In the genomic region with DNA sequence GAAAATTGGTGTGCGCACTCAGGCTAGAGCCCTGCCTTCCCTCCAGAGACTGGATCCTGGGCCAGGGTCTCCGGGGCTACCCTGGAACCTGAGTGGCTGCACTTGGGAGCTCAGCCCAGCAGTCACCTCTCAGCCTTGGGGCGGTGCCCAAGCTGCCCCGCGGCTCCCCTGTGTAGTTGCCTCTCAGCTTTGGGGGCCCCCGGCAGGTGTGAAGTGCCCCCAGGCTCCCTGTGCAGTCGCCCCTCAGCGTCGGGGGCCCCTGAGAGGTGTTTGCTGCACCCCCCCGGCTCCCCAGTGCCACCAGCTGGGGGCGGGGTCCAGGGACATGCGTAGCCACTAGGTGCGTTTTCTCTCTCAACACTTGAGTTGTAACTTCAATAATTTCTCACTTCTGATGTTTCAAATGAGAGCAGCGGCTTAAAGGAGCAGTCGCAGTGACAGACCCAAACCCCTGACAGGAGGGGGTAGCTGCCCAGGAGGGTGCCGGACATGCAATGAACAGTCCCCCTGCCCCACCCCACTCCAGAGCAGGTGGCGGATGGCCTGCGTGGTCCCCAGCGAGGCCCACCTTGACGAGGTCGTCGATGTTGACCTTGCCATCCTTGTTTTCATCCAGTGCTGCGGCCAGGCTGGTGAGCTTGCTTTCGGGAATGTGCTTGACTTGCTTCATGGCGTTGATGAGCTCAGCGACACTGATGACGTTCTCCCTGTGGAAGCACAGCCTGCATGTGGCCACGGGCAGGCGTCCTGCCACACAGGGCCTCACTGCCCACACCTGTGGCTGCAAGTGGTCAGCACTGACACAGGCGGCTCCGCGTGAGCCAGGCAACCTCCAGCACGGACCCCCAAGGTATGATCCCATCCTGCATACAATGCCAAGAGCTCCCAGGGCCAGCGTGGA, we compare ENCODE assay signal across 13 cellular contexts. TPM values are rescaled to one million over a fixed set of nuclear protein-coding genes. Genes with fewer than 3 reads are reported as not detected.
DNase-seq lines count a peak whose midpoint lies in the region; ATAC-seq, FAIRE-seq and TF ChIP-seq lines count a peak whose summit lies in the region.
"Had no signal": no experiment of that assay in that cellular context is flagged by ENCODE, and none has a peak within 500 bp of the region (broad histone marks: within the 10 kb centered on the region; RNA-seq: fewer than 3 reads in every experiment).

No MANE protein-coding gene starts in this region.

- H3K79me2 ChIP-seq in H9 (ENCODE audit: insufficient read depth, low read length) (no peaks in the 10 kb centered on the region), HepG2 (ENCODE audit: insufficient read depth, low read length) (no peaks in the 10 kb centered on the region)

- no peak overlapping the region for H4K91ac ChIP-seq in H9 (ENCODE audit: insufficient read length, low read depth, low read length)

- in situ Hi-C loops in HepG2 (cut with HindIII; ENCODE audit: extremely low pct_ligation_motif_present, low pct_unique_long_range_greater_than_20kb): no loop called here

- H3K36me3 ChIP-seq in RWPE2 (ENCODE audit: low read depth) (peaks cover 62% of the 10 kb centered on the region), HepG2 (replicated peaks in 1 of 2; ENCODE audit: control insufficient read depth in 1 of 2, insufficient read depth in 2 of 2, low read length in 2 of 2) (peaks cover 20 to 58% of the 10 kb centered on the region in 2 experiments)

- POLR2A ChIA-PET in HepG2 (lab: Yijun Ruan, JAX): no interaction called here

- H3K79me1 ChIP-seq in H9 (ENCODE audit: insufficient read depth, low read depth, low read length, poor library complexity, severe bottlenecking): no peaks in the 10 kb centered on the region

- intact Hi-C loops in HepG2 (cut with micrococcal nuclease; ENCODE audit: unreplicated experiment) (no loop called here), head of caudate nucleus (cut with DNase I) (no loop called here)

- peak overlapping the region in 2 of 3 experiments; percentile 68 to 85; a peak in 2 of 7 replicates for H3K27ac Mint-ChIP-seq in H9
- H3K27ac Mint-ChIP-seq: CD8-positive, alpha-beta memory T cell had no signal

- CTCF ChIA-PET in HepG2 (lab: Yijun Ruan, JAX; ENCODE audit: low intra/inter-chr PET ratio, low total read pairs): interaction anchor here (1.3 kb wide), 1 partner anchor 8 kb away, joined by 3 read pairs; no protein-coding TSS in a partner anchor

- H3K9ac ChIP-seq in H9 (ENCODE audit: extremely low read depth, insufficient read length, low read length) (no peak overlapping the region), HepG2 (ENCODE audit: insufficient read depth, low read depth, low read length) (no peak overlapping the region)

- H3K27me3 Mint-ChIP-seq in H9 (ENCODE audit: low read depth): no peaks in the 10 kb centered on the region
- H3K27me3 Mint-ChIP-seq: CD8-positive, alpha-beta memory T cell had no signal

- H3K27me3 ChIP-seq in H9 (ENCODE audit: insufficient read depth, low read length) (no peaks in the 10 kb centered on the region), RWPE2 (ENCODE audit: insufficient read depth, poor library complexity, severe bottlenecking) (no peaks in the 10 kb centered on the region), HepG2 (ENCODE audit: control insufficient read depth in 1 of 2, insufficient read depth in 2 of 2, low read length in 2 of 2) (no peaks in the 10 kb centered on the region)
- H3K27me3 ChIP-seq: BE2C had no signal

- H3K4me3 ChIP-seq in RWPE2 (ENCODE audit: severe bottlenecking) (no peak overlapping the region), HepG2 (replicated peaks in 1 of 3; ENCODE audit: insufficient read depth in 1 of 3, low read depth in 2 of 3, low read length in 3 of 3) (no peak overlapping the region)
- H3K4me3 ChIP-seq: A549 had no signal

- peaks cover 13 to 58% (median 49%) of the 10 kb centered on the region in 3 experiments; a peak in 6 of 7 replicates for H3K36me3 Mint-ChIP-seq in H9 (ENCODE audit: insufficient read depth in 1 of 3, low read depth in 3 of 3)

- no peak overlapping the region for H3K23ac ChIP-seq in H9 (ENCODE audit: insufficient read length, low read depth, low read length)

- TF ChIP-seq POLR2A in HepG2 (IDR thresholded peaks at IDR 0.05; ENCODE audit: insufficient read depth in 1 of 2, low read depth in 2 of 2, low read length in 2 of 2) (no peak), GM12892 (IDR thresholded peaks at IDR 0.05; ENCODE audit: low read depth, low read length) (no peak)

- H3K27ac ChIP-seq in H9 (ENCODE audit: insufficient read length, low read depth, low read length): no peak overlapping the region
- no peak overlapping the region for H3K27ac ChIP-seq in RWPE2 (ENCODE audit: poor library complexity, severe bottlenecking)
- H3K27ac ChIP-seq in HepG2 (ENCODE audit: extremely low read length, insufficient read depth, low read length): no peak overlapping the region
- H3K27ac ChIP-seq: A549 had no signal

- no peak for FAIRE-seq in HepG2 (lab: Jason Lieb, UNC)
- no peak for FAIRE-seq in GM12892 (lab: Jason Lieb, UNC)
- FAIRE-seq: A549 had no signal

- no peak overlapping the region for H2AK5ac ChIP-seq in H9 (ENCODE audit: insufficient read length, low read length)

- no peak overlapping the region for H3T11ph ChIP-seq in H9 (ENCODE audit: low read length)

- no CpG with 5 or more reads among the region's 34 CpGs for WGBS in H9 (ENCODE audit: extremely low coverage, insufficient read length, low lambda C conversion rate)
- WGBS in HepG2 (ENCODE audit: low lambda C conversion rate): 95% methylated on average over 18 of the region's 34 CpGs

- H3K56ac ChIP-seq in H9 (ENCODE audit: insufficient read length, low read depth, low read length): no peak overlapping the region

- no peak for TF ChIP-seq EP300 in HepG2 (IDR thresholded peaks at IDR 0.05; ENCODE audit: low read depth in 2 of 2, low read length in 2 of 2)
- no peak for TF ChIP-seq EP300 in HepG2 (CRISPR knock-in tag; IDR thresholded peaks at IDR 0.05; ENCODE audit: borderline replicate concordance)

- no peak overlapping the region for H2BK20ac ChIP-seq in H9 (ENCODE audit: low read depth, low read length, poor library complexity, severe bottlenecking)

- TF ChIP-seq CTCF in H9 (conservative IDR thresholded peaks at IDR 0.05) (no peak), RWPE2 (IDR thresholded peaks at IDR 0.05; ENCODE audit: poor library complexity, severe bottlenecking) (no peak), HepG2 (CRISPR knock-in tag; IDR thresholded peaks at IDR 0.05) (no peak)

- H3K4me2 ChIP-seq in H9 (ENCODE audit: insufficient read depth, insufficient read length, low read length) (no peak overlapping the region), HepG2 (ENCODE audit: low read depth, low read length) (no peak overlapping the region)
- H3K4me2 ChIP-seq: A549 had no signal

- BruUV-seq in HepG2 (replicated peaks; lab: Mats Ljungman, UMichigan): no TSS peak

- H3K18ac ChIP-seq in H9 (ENCODE audit: insufficient read length, low read depth, low read length): no peak overlapping the region

- H4K8ac ChIP-seq in H9 (replicated peaks; ENCODE audit: insufficient read length, low read depth, low read length): no peak overlapping the region

- H3K23me2 ChIP-seq in H9 (ENCODE audit: insufficient read length, low read depth, low read length, poor library complexity, severe bottlenecking): no peaks in the 10 kb centered on the region

- H4K20me1 ChIP-seq in H9 (ENCODE audit: control insufficient read depth, insufficient read depth, insufficient read length) (no peaks in the 10 kb centered on the region), HepG2 (ENCODE audit: insufficient read depth, low read length) (no peaks in the 10 kb centered on the region)

- H3K9me3 ChIP-seq in H9 (ENCODE audit: control insufficient read depth, low read depth, low read length): no peaks in the 10 kb centered on the region
- H3K9me3 ChIP-seq in RWPE2 (ENCODE audit: severe bottlenecking): no peaks in the 10 kb centered on the region
- H3K9me3 ChIP-seq in HepG2 (ENCODE audit: low read length): no peaks in the 10 kb centered on the region
- H3K9me3 ChIP-seq: A549, BE2C, Caco-2 had no signal

- H3K4me1 ChIP-seq in H9 (ENCODE audit: insufficient read depth, low read length) (no peaks in the 10 kb centered on the region), RWPE2 (ENCODE audit: insufficient read depth, poor library complexity, severe bottlenecking) (no peaks in the 10 kb centered on the region), HepG2 (ENCODE audit: insufficient read depth, low read length) (peaks cover 1% of the 10 kb centered on the region; the same call in 1 of the 2 replicates)
- H3K4me1 ChIP-seq: A549, BE2C, Caco-2 had no signal

- H2AFZ ChIP-seq in H9 (ENCODE audit: low read length) (no peak overlapping the region), HepG2 (ENCODE audit: low read length) (no peak overlapping the region)

- no peak overlapping the region for H2BK5ac ChIP-seq in H9 (ENCODE audit: insufficient read length, low read length)

- H3K4me3 Mint-ChIP-seq in H9: no peak overlapping the region
- H3K4me3 Mint-ChIP-seq: CD8-positive, alpha-beta memory T cell had no signal

- H3K4me1 Mint-ChIP-seq in H9: 0 out of 4 replicates have a peak, but pooled peaks cover 0 to 3% of the 10 kb centered on the region in 2 experiments
- H3K4me1 Mint-ChIP-seq: CD8-positive, alpha-beta memory T cell had no signal

- H2BK120ac ChIP-seq in H9 (ENCODE audit: low read depth, low read length, poor library complexity, severe bottlenecking): no peak overlapping the region

- no peaks in the 10 kb centered on the region for H3K9me3 Mint-ChIP-seq in H9
- H3K9me3 Mint-ChIP-seq: CD8-positive, alpha-beta memory T cell had no signal

- no peak overlapping the region for H4K5ac ChIP-seq in H9 (ENCODE audit: insufficient read length, low read depth, low read length)

- H3K4ac ChIP-seq in H9 (ENCODE audit: low read depth, low read length): no peak overlapping the region

- H2BK12ac ChIP-seq in H9 (ENCODE audit: insufficient read length, low read depth, low read length): no peak overlapping the region

- no peak for TF ChIP-seq RAD21 in HepG2 (CRISPR knock-in tag; IDR thresholded peaks at IDR 0.05)

- DNase-seq in H9: no peak
- peak; percentile 56 for DNase-seq in RWPE2 (ENCODE audit: low spot score)
- DNase-seq in HepG2 (ENCODE audit: low spot score): no peak
- DNase-seq in head of caudate nucleus: no peak
- DNase-seq in kidney tubule cell (ENCODE audit: low spot score): no peak
- no peak for DNase-seq in GM12892 (ENCODE audit: insufficient read length)
- DNase-seq: Caco-2; CD8-positive, alpha-beta memory T cell; DND-41; GDM1; H7 had no signal

- no peak overlapping the region for H2BK15ac ChIP-seq in H9 (ENCODE audit: low read depth, low read length)

- ATAC-seq in RWPE2 (ENCODE audit: low read depth): no peak
- ATAC-seq in HepG2: no peak
- ATAC-seq: A549 had no signal

- H3K14ac ChIP-seq in H9 (ENCODE audit: insufficient read depth, low read length): no peak overlapping the region

RNA-seq across cellular contexts. Expression of gene FGFR3, which starts 22.3 kb away (rescaled TPM):
- 75.7 and 81.2 TPM in 2 replicates for total RNA-seq in H9 (2021)
- 40.2 and 103 TPM in 2 replicates for total RNA-seq in HepG2 (2016; rRNA removed; fragmentation: Illumina TruSeq; extraction: Trizol)
- total RNA-seq in HepG2 (2016; cell fraction: cytosol; rRNA removed; fragmentation: Illumina TruSeq; extraction: Trizol; ENCODE audit: low read depth): 18.3 and 22.4 TPM in 2 replicates
- 38.7 and 106 TPM in 2 replicates for total RNA-seq in HepG2 (2016; cell fraction: insoluble cytoplasmic fraction; rRNA removed; fragmentation: Illumina TruSeq; extraction: Trizol)
- total RNA-seq in HepG2 (2016; cell fraction: membrane; rRNA removed; fragmentation: Illumina TruSeq; extraction: Trizol): 39.4 and 45.4 TPM in 2 replicates
- total RNA-seq in HepG2 (2016; cell fraction: nucleus; rRNA removed; fragmentation: Illumina TruSeq; extraction: Trizol): 114 and 144 TPM in 2 replicates
- polyA plus RNA-seq in HepG2 (2011; rRNA removed): 109 and 159 TPM in 2 replicates
- polyA plus RNA-seq in HepG2 (2011; cell fraction: cytosol; rRNA removed): 87.8 and 132 TPM in 2 replicates
- polyA plus RNA-seq in HepG2 (2011; cell fraction: nucleus; rRNA removed): 914 and 1,354 TPM in 2 replicates
- 127 and 140 TPM in 2 replicates for polyA plus RNA-seq in HepG2 (2012)
- polyA plus RNA-seq in HepG2 (2016; cell fraction: cytosol; fragmentation: Illumina TruSeq; extraction: Trizol; ENCODE audit: low read depth): 6.7 and 7.6 TPM in 2 replicates
- 36.5 and 42.1 TPM in 2 replicates for polyA plus RNA-seq in HepG2 (2016; cell fraction: insoluble cytoplasmic fraction; fragmentation: Illumina TruSeq; extraction: Trizol; ENCODE audit: low read depth)
- polyA plus RNA-seq in HepG2 (2016; cell fraction: membrane; fragmentation: Illumina TruSeq; extraction: Trizol; ENCODE audit: low read depth): 24.3 and 24.6 TPM in 2 replicates
- 393 and 407 TPM in 2 replicates for polyA plus RNA-seq in HepG2 (2016; cell fraction: nucleus; fragmentation: Illumina TruSeq; extraction: Trizol; ENCODE audit: insufficient read depth, low read depth)
- 7.3 and 222 TPM in 2 replicates for polyA minus RNA-seq in HepG2 (2011; rRNA and poly(A)+ RNA removed; ENCODE audit: low replicate concordance)
- polyA minus RNA-seq in HepG2 (2011; cell fraction: cytosol; rRNA and poly(A)+ RNA removed): 97.8 and 100 TPM in 2 replicates
- 130 and 153 TPM in 2 replicates for polyA minus RNA-seq in HepG2 (2011; cell fraction: nucleus; rRNA and poly(A)+ RNA removed)
- not detected for polyA plus RNA-seq in GM12892 (2012; ENCODE audit: missing spikeins)
- polyA plus RNA-seq: CD8-positive, alpha-beta memory T cell had no signal

RNA-seq across cellular contexts. Expression of gene LETM1, which starts 40.6 kb away (rescaled TPM):
- total RNA-seq in H9 (2021): 41.3 and 43.4 TPM in 2 replicates
- total RNA-seq in HepG2 (2016; rRNA removed; fragmentation: Illumina TruSeq; extraction: Trizol): 29.4 and 41.6 TPM in 2 replicates
- total RNA-seq in HepG2 (2016; cell fraction: cytosol; rRNA removed; fragmentation: Illumina TruSeq; extraction: Trizol; ENCODE audit: low read depth): 5.3 and 7.1 TPM in 2 replicates
- 25.4 and 43.2 TPM in 2 replicates for total RNA-seq in HepG2 (2016; cell fraction: insoluble cytoplasmic fraction; rRNA removed; fragmentation: Illumina TruSeq; extraction: Trizol)
- 10.6 and 10.8 TPM in 2 replicates for total RNA-seq in HepG2 (2016; cell fraction: membrane; rRNA removed; fragmentation: Illumina TruSeq; extraction: Trizol)
- 39.8 and 46.4 TPM in 2 replicates for total RNA-seq in HepG2 (2016; cell fraction: nucleus; rRNA removed; fragmentation: Illumina TruSeq; extraction: Trizol)
- polyA plus RNA-seq in HepG2 (2011; rRNA removed): 9.7 and 14.7 TPM in 2 replicates
- polyA plus RNA-seq in HepG2 (2011; cell fraction: cytosol; rRNA removed): 6.3 and 8.5 TPM in 2 replicates
- polyA plus RNA-seq in HepG2 (2011; cell fraction: nucleus; rRNA removed): 56.2 and 61.1 TPM in 2 replicates
- polyA plus RNA-seq in HepG2 (2012): 12.6 and 16.7 TPM in 2 replicates
- polyA plus RNA-seq in HepG2 (2016; cell fraction: cytosol; fragmentation: Illumina TruSeq; extraction: Trizol; ENCODE audit: low read depth): 1.6 and 2.1 TPM in 2 replicates
- polyA plus RNA-seq in HepG2 (2016; cell fraction: insoluble cytoplasmic fraction; fragmentation: Illumina TruSeq; extraction: Trizol; ENCODE audit: low read depth): 14.8 and 19.6 TPM in 2 replicates
- polyA plus RNA-seq in HepG2 (2016; cell fraction: membrane; fragmentation: Illumina TruSeq; extraction: Trizol; ENCODE audit: low read depth): 3.7 and 4.3 TPM in 2 replicates
- 74.4 and 84.9 TPM in 2 replicates for polyA plus RNA-seq in HepG2 (2016; cell fraction: nucleus; fragmentation: Illumina TruSeq; extraction: Trizol; ENCODE audit: insufficient read depth, low read depth)
- 41.3 and 51.6 TPM in 2 replicates for polyA minus RNA-seq in HepG2 (2011; rRNA and poly(A)+ RNA removed; ENCODE audit: low replicate concordance)
- polyA minus RNA-seq in HepG2 (2011; cell fraction: cytosol; rRNA and poly(A)+ RNA removed): 26.3 and 30.1 TPM in 2 replicates
- polyA minus RNA-seq in HepG2 (2011; cell fraction: nucleus; rRNA and poly(A)+ RNA removed): 21.1 and 31.3 TPM in 2 replicates
- polyA plus RNA-seq in GM12892 (2012; ENCODE audit: missing spikeins): 15.3 TPM

RNA-seq across cellular contexts. Expression of gene NSD2, which starts 55.8 kb away (rescaled TPM):
- total RNA-seq in H9 (2021) (123 and 136 TPM in 2 replicates), HepG2 (2016; rRNA removed; fragmentation: Illumina TruSeq; extraction: Trizol) (62.0 and 65.9 TPM in 2 replicates)
- 184 and 195 TPM in 2 replicates for total RNA-seq in HepG2 (2016; cell fraction: cytosol; rRNA removed; fragmentation: Illumina TruSeq; extraction: Trizol; ENCODE audit: low read depth)
- total RNA-seq in HepG2 (2016; cell fraction: insoluble cytoplasmic fraction; rRNA removed; fragmentation: Illumina TruSeq; extraction: Trizol): 53.2 and 63.6 TPM in 2 replicates
- total RNA-seq in HepG2 (2016; cell fraction: membrane; rRNA removed; fragmentation: Illumina TruSeq; extraction: Trizol): 147 and 176 TPM in 2 replicates
- 58.7 and 66.8 TPM in 2 replicates for total RNA-seq in HepG2 (2016; cell fraction: nucleus; rRNA removed; fragmentation: Illumina TruSeq; extraction: Trizol)
- polyA plus RNA-seq in HepG2 (2011; rRNA removed): 19.4 and 22.0 TPM in 2 replicates
- polyA plus RNA-seq in HepG2 (2011; cell fraction: cytosol; rRNA removed): 11.1 and 12.8 TPM in 2 replicates
- 56.9 and 75.7 TPM in 2 replicates for polyA plus RNA-seq in HepG2 (2011; cell fraction: nucleus; rRNA removed)
- polyA plus RNA-seq in HepG2 (2012): 26.3 and 32.9 TPM in 2 replicates
- polyA plus RNA-seq in HepG2 (2016; cell fraction: cytosol; fragmentation: Illumina TruSeq; extraction: Trizol; ENCODE audit: low read depth): 11.4 and 12.5 TPM in 2 replicates
- polyA plus RNA-seq in HepG2 (2016; cell fraction: insoluble cytoplasmic fraction; fragmentation: Illumina TruSeq; extraction: Trizol; ENCODE audit: low read depth): 37.5 and 47.3 TPM in 2 replicates
- 30.1 and 30.2 TPM in 2 replicates for polyA plus RNA-seq in HepG2 (2016; cell fraction: membrane; fragmentation: Illumina TruSeq; extraction: Trizol; ENCODE audit: low read depth)
- 107 and 112 TPM in 2 replicates for polyA plus RNA-seq in HepG2 (2016; cell fraction: nucleus; fragmentation: Illumina TruSeq; extraction: Trizol; ENCODE audit: insufficient read depth, low read depth)
- polyA minus RNA-seq in HepG2 (2011; rRNA and poly(A)+ RNA removed; ENCODE audit: low replicate concordance): 72.2 and 123 TPM in 2 replicates
- 27.9 and 31.4 TPM in 2 replicates for polyA minus RNA-seq in HepG2 (2011; cell fraction: cytosol; rRNA and poly(A)+ RNA removed)
- polyA minus RNA-seq in HepG2 (2011; cell fraction: nucleus; rRNA and poly(A)+ RNA removed): 66.3 and 67.3 TPM in 2 replicates
- polyA plus RNA-seq in GM12892 (2012; ENCODE audit: missing spikeins): 61.7 TPM
